In the genomic region with DNA sequence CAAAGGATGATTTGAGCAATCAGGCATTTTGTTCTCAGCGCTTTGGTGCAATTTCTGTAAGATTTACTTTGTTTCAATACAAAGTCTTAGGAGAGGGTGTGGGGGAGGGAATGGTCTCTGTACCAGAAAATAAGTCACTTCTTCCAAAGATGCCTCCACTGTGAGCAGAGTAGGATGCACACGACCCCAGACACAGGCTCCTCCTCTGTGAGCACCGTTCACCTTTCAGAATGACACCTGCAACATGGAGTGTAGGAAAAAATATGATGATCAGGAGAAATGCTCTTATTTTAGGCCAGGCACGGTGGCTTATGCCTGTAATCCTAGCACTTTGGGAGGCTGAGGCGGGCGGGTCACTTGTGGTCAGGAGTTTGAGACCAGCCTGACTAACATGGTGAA, we compare ENCODE assay signal across 9 cellular contexts. TPM values are rescaled to one million over a fixed set of nuclear protein-coding genes. Genes with fewer than 3 reads are reported as not detected.
DNase-seq lines count a peak whose midpoint lies in the region; ATAC-seq and TF ChIP-seq lines count a peak whose summit lies in the region.
"Not testable (repeated sequence)": the region's sequence is repeated elsewhere in the genome, so short reads cannot be mapped to it uniquely, and the experiment has no call there.
"Had no signal": no experiment of that assay in that cellular context is flagged by ENCODE, and none has a peak within 500 bp of the region (broad histone marks: within the 10 kb centered on the region; RNA-seq: fewer than 3 reads in every experiment).

No MANE protein-coding gene starts in this region.

- not testable (repeated sequence) for H3K4me1 ChIP-seq in PC-3 (ENCODE audit: insufficient read depth, low read length)
- H3K4me1 ChIP-seq in heart right ventricle (peaks cover 0 to 27% (median 15%) of the 10 kb centered on the region in 9 donors), muscle layer of colon (ENCODE audit: insufficient read depth, low read length) (peaks cover 10% of the 10 kb centered on the region), skeletal muscle satellite cell (ENCODE audit: control insufficient read depth, insufficient read depth, low read length) (peaks cover 16% of the 10 kb centered on the region), vagina (peaks cover 18% of the 10 kb centered on the region)

- peak overlapping the region; percentile 96 for H3K4me3 Mint-ChIP-seq in activated T-cell treated with anti-CD3 and anti-CD28 coated beads, Interleukin-2, amount 50 U/mL, for 24 hours
- H3K4me3 Mint-ChIP-seq in chondrocyte (ENCODE audit: unreplicated experiment) = peak overlapping the region; percentile 86

- not testable (repeated sequence) for H3K9me3 Mint-ChIP-seq in activated T-cell treated with anti-CD3 and anti-CD28 coated beads, Interleukin-2, amount 50 U/mL, for 24 hours; chondrocyte (ENCODE audit: low read depth)

- H3K9me2 ChIP-seq in PC-3 (replicated peaks; ENCODE audit: low read length) = not testable (repeated sequence)

- H2AFZ ChIP-seq in PC-3 (ENCODE audit: low read length) = peak overlapping the region; percentile 64

- H3F3A ChIP-seq in PC-3 (ENCODE audit: low read length, unreplicated experiment) = not testable (repeated sequence)

- not testable (repeated sequence) for H3K36me3 ChIP-seq in PC-3 (ENCODE audit: low read depth, low read length); muscle layer of colon (ENCODE audit: insufficient read depth, low read length); skeletal muscle satellite cell (ENCODE audit: insufficient read depth, low read length); vagina
- H3K36me3 ChIP-seq in heart right ventricle = peaks cover 0 to 11% (median 0%) of the 10 kb centered on the region in 9 donors

- peak overlapping the region; percentile 90 for H3K4me2 ChIP-seq in PC-3 (ENCODE audit: low read length)
- H3K4me2 ChIP-seq in skeletal muscle satellite cell (ENCODE audit: low read length) = peak overlapping the region; percentile 95

- not testable (repeated sequence) for TF ChIP-seq CTCF in GM12875 (IDR thresholded peaks at IDR 0.05; ENCODE audit: borderline replicate concordance, insufficient read depth, low read depth, low read length); PC-3 (conservative IDR thresholded peaks at IDR 0.05; ENCODE audit: low read depth, low read length); chondrocyte (IDR thresholded peaks at IDR 0.05); heart right ventricle (IDR thresholded peaks at IDR 0.05); vagina (IDR thresholded peaks at IDR 0.05)

- H3K27me3 Mint-ChIP-seq in activated T-cell treated with anti-CD3 and anti-CD28 coated beads, Interleukin-2, amount 50 U/mL, for 24 hours; chondrocyte (ENCODE audit: low read depth): not testable (repeated sequence)

- H3K4me3 ChIP-seq in GM12875 (ENCODE audit: low read depth, low read length) (peak overlapping the region; percentile 54), PC-3 (ENCODE audit: low read length) (peak overlapping the region; percentile 91), heart right ventricle (peak overlapping the region; percentile 41 to 72 (median 61)), muscle layer of colon (ENCODE audit: low read depth in 1 of 2, low read length in 2 of 2) (peak overlapping the region; percentile 52 to 65), skeletal muscle satellite cell (ENCODE audit: low read length) (peak overlapping the region; percentile 84), vagina (peak overlapping the region; percentile 51 to 67)

- TSS peak; percentile 44 for BruUV-seq in PC-3 (replicated peaks; lab: Mats Ljungman, UMichigan)

- CTCF ChIA-PET in PC-3 (lab: Charles Lee) = not testable (repeated sequence)

- peaks cover 38% of the 10 kb centered on the region for H3K36me3 Mint-ChIP-seq in activated T-cell treated with anti-CD3 and anti-CD28 coated beads, Interleukin-2, amount 50 U/mL, for 24 hours (ENCODE audit: low read depth)
- H3K36me3 Mint-ChIP-seq in chondrocyte (ENCODE audit: low read depth) = not testable (repeated sequence)

- peak overlapping the region; percentile 95 for H3K27ac Mint-ChIP-seq in activated T-cell treated with anti-CD3 and anti-CD28 coated beads, Interleukin-2, amount 50 U/mL, for 24 hours
- peak overlapping the region; percentile 91 for H3K27ac Mint-ChIP-seq in chondrocyte (ENCODE audit: unreplicated experiment)

- H3K27ac ChIP-seq in PC-3 (ENCODE audit: low read length) = peak overlapping the region; percentile 72
- peak overlapping the region; percentile 58 to 95 (median 82) for H3K27ac ChIP-seq in heart right ventricle
- peak overlapping the region; percentile 74 for H3K27ac ChIP-seq in muscle layer of colon (ENCODE audit: low read depth, low read length)
- H3K27ac ChIP-seq in vagina = peak overlapping the region; percentile 84

- H3K9ac ChIP-seq in PC-3 (ENCODE audit: low read length) (peak overlapping the region; percentile 85), muscle layer of colon (ENCODE audit: low read length) (peak overlapping the region; percentile 58), skeletal muscle satellite cell (ENCODE audit: low read depth, low read length) (peak overlapping the region; percentile 75)

- DNase-seq in PC-3; chondrocyte (ENCODE audit: low spot score); heart right ventricle; vagina (ENCODE audit: extremely low spot score in 2 of 2): not testable (repeated sequence)
- peak; percentile 41 for DNase-seq in activated T-cell treated with anti-CD3 and anti-CD28 coated beads, Interleukin-2, amount 50 U/mL, for 24 hours

- H3K27me3 ChIP-seq in PC-3 (ENCODE audit: low read length); heart right ventricle; muscle layer of colon (ENCODE audit: control insufficient read depth in 1 of 2, insufficient read depth in 2 of 2, low read length in 2 of 2); skeletal muscle satellite cell (ENCODE audit: control insufficient read depth, insufficient read depth, low read length); vagina: not testable (repeated sequence)

- POLR2A ChIA-PET in PC-3 (lab: Charles Lee; ENCODE audit: unreplicated experiment) = not testable (repeated sequence)

- H3K79me2 ChIP-seq in PC-3 (ENCODE audit: low read length) = peaks cover 32% of the 10 kb centered on the region

- not testable (repeated sequence) for H3K9me3 ChIP-seq in PC-3 (ENCODE audit: low read length); heart right ventricle; muscle layer of colon (ENCODE audit: low read length); skeletal muscle satellite cell (replicated peaks; ENCODE audit: low read length); vagina

- H4K20me1 ChIP-seq in PC-3 (ENCODE audit: low read length) = not testable (repeated sequence)

- not testable (repeated sequence) for ATAC-seq in PC-3
- ATAC-seq in heart right ventricle = peak in 2 of 8 donors; percentile 7 to 11

- TF ChIP-seq POLR2A in vagina (IDR thresholded peaks at IDR 0.05) = not testable (repeated sequence)

- intact Hi-C loops in PC-3 (cut with micrococcal nuclease) (loop anchor here (2.0 kb wide), 2 partner anchors 52 to 76 kb away; no protein-coding TSS in a partner anchor), heart right ventricle (cut with DNase I) (loop anchor here in 1 of 10 donors (10.0 kb wide), 1 partner anchor 100 kb away; no protein-coding TSS in a partner anchor), vagina (cut with DNase I) (loop anchor here (10.0 kb wide), 1 partner anchor 110 kb away; no protein-coding TSS in a partner anchor)

- peaks cover 48% of the 10 kb centered on the region for H3K4me1 Mint-ChIP-seq in activated T-cell treated with anti-CD3 and anti-CD28 coated beads, Interleukin-2, amount 50 U/mL, for 24 hours (ENCODE audit: low read depth)
- peaks cover 14% of the 10 kb centered on the region for H3K4me1 Mint-ChIP-seq in chondrocyte (ENCODE audit: low read depth)

- 52 to 61% methylated on average over 6 of the region's 6 CpGs for WGBS in heart right ventricle, 2 donors

RNA-seq across cellular contexts. Expression of gene APOBEC3C, which starts 0.7 kb away (rescaled TPM):
- total RNA-seq in PC-3 (2014; rRNA removed) = 35.5 and 37.8 TPM in 2 replicates
- total RNA-seq in chondrocyte = 17.2 to 22.3 TPM (median 21.3 TPM) in 3 replicates
- total RNA-seq in heart right ventricle = 10 to 100 TPM; 23.2 to 43.3 (median 25.7) TPM
- 10 to 100 TPM in 1 of 2 donors, 1 to 10 TPM in 1; 9.8 to 17.2 TPM for polyA plus RNA-seq in heart right ventricle
- total RNA-seq in skeletal muscle satellite cell (2012; rRNA removed) = 8.5 and 13.2 TPM in 2 replicates
- 16.2 TPM for total RNA-seq in vagina

RNA-seq across cellular contexts. Expression of gene APOBEC3D, which starts 6.2 kb away (rescaled TPM):
- 0.33 TPM in 1 of 2 replicates, not detected in the other for total RNA-seq in PC-3 (2014; rRNA removed)
- total RNA-seq in chondrocyte = 0.37 to 0.79 TPM (median 0.44 TPM) in 3 replicates
- 1 to 10 TPM in 6 of 10 donors, under 1 TPM in 4; 0.55 to 2.7 (median 1.1) TPM for total RNA-seq in heart right ventricle
- 1 to 10 TPM in 1 of 2 donors, under 1 TPM in 1; 0.52 to 2.1 TPM for polyA plus RNA-seq in heart right ventricle
- 2.0 and 2.3 TPM in 2 replicates for total RNA-seq in skeletal muscle satellite cell (2012; rRNA removed)
- total RNA-seq in vagina = 5.2 TPM

RNA-seq across cellular contexts. Expression of gene APOBEC3F, which starts 25.9 kb away (rescaled TPM):
- not detected in 2 replicates for total RNA-seq in PC-3 (2014; rRNA removed)
- 5.3 to 8.3 TPM (median 6.5 TPM) in 3 replicates for total RNA-seq in chondrocyte
- 10 to 100 TPM in 1 of 10 donors, 1 to 10 TPM in 9; 2.9 to 10.2 (median 5.1) TPM for total RNA-seq in heart right ventricle
- polyA plus RNA-seq in heart right ventricle = 10 to 100 TPM in 1 of 2 donors, 1 to 10 TPM in 1; 1.3 to 11.6 TPM
- total RNA-seq in skeletal muscle satellite cell (2012; rRNA removed) = 2.8 and 4.6 TPM in 2 replicates
- total RNA-seq in vagina = 2.7 TPM

RNA-seq across cellular contexts. Expression of gene APOBEC3B, which starts 32.6 kb away (rescaled TPM):
- 11.3 TPM in 2 replicates for total RNA-seq in PC-3 (2014; rRNA removed)
- 1.5 to 2.9 TPM (median 2.4 TPM) in 3 replicates for total RNA-seq in chondrocyte
- total RNA-seq in heart right ventricle = 1 to 10 TPM in 7 of 10 donors, under 1 TPM in 3; 0.55 to 6.4 (median 1.3) TPM
- under 1 TPM; 0.29 to 0.77 TPM for polyA plus RNA-seq in heart right ventricle
- 2.3 and 2.8 TPM in 2 replicates for total RNA-seq in skeletal muscle satellite cell (2012; rRNA removed)
- not detected for total RNA-seq in vagina

RNA-seq across cellular contexts. Expression of gene APOBEC3A, which starts 57.3 kb away (rescaled TPM):
- not detected in 2 replicates for total RNA-seq in PC-3 (2014; rRNA removed)
- not detected in 3 replicates for total RNA-seq in chondrocyte
- 1 to 10 TPM in 5 of 10 donors, under 1 TPM in 4, not detected in 1; 0.20 to 5.6 (median 1.0) TPM for total RNA-seq in heart right ventricle
- under 1 TPM in 1 of 2 donors, not detected in 1; 0.22 TPM for polyA plus RNA-seq in heart right ventricle
- total RNA-seq in skeletal muscle satellite cell (2012; rRNA removed) = not detected in 2 replicates
- not detected for total RNA-seq in vagina
- total RNA-seq: SK-MEL-5 had no signal
